ENCODE assay signal across 9 cellular contexts in the genomic region with DNA sequence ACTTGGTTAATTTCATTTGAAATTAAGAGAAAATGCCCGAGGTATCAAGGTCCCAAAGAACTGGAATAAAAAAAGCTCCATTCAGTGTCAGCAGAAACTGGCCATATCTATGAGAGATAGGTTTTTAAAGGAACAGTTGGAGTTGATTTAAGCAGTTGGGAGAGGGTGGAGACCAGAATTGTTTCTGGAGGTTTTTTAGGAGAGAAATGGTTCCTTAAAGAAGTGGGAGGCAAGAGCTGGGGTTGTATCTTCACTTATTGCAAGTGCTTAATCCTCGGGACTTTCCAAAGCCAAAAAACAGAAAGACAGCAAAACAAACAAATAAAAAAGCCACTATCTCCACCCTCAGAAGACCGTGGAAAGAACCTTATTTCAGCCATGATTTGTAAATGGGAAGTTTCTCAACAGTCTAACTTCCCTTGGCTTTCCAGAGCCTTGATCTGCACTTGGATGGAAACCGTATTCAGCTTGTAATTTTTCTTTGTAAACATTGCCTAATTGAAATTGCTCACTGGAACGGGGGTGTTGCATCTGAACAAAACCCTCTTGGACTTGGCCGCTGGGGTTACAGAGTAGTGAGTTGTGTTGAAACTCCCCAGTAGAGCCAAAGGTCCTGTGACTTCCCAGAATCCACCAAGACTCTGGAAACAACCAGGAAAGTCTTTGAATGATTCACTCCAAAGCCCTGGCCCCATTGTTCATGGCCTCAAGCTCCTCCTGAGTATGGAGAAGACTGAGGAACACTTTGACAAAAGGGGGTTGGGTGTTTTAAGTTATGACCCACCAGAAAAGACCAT.
DNase-seq lines count a peak whose midpoint lies in the region; ATAC-seq lines count a peak whose summit lies in the region.
"Had no signal": no experiment of that assay in that cellular context is flagged by ENCODE, and none has a peak within 500 bp of the region (broad histone marks: within the 10 kb centered on the region; RNA-seq: fewer than 3 reads in every experiment).

No MANE protein-coding gene starts in this region.

- H3K4me1 ChIP-seq in skeletal muscle tissue (ENCODE audit: control insufficient read depth in 3 of 3, insufficient read depth in 3 of 3, low read length in 3 of 3) = peaks cover 0 to 11% (median 3%) of the 10 kb centered on the region in 3 donors

- no peaks in the 10 kb centered on the region for H3K9me3 ChIP-seq in skeletal muscle tissue (ENCODE audit: control insufficient read depth in 3 of 3, low read length in 3 of 3)

- ATAC-seq in left cardiac atrium = peak; percentile 82 to 87

- H3K27ac ChIP-seq in adipose tissue (ENCODE audit: low read depth, low read length) (peak overlapping the region; percentile 4), skeletal muscle tissue (ENCODE audit: low read depth, low read length) (peak overlapping the region; percentile 69)

- no peak overlapping the region for H3K9ac ChIP-seq in skeletal muscle tissue (ENCODE audit: low read depth in 1 of 3, low read length in 3 of 3)

- H3K4me3 ChIP-seq in skeletal muscle tissue (ENCODE audit: low read length in 3 of 3) = no peak overlapping the region

- intact Hi-C loops in left cardiac atrium (cut with DNase I) = no loop called here

- peaks cover 0 to 2% (median 0%) of the 10 kb centered on the region in 3 donors for H3K27me3 ChIP-seq in skeletal muscle tissue (ENCODE audit: control insufficient read depth in 3 of 3, insufficient read depth in 3 of 3, low read length in 3 of 3)

- peak; percentile 13 for DNase-seq in GF-D8 (lab: John Stamatoyannopoulos, UW)
- DNase-seq in left cardiac atrium = peak; percentile 69
- DNase-seq in DMS53 (lab: John Stamatoyannopoulos, UW) = no peak
- no peak for DNase-seq in amniotic stem cell (lab: John Stamatoyannopoulos, UW)
- no peak for DNase-seq in NCI-H69 (lab: John Stamatoyannopoulos, UW)
- DNase-seq in NCI-H1694 (lab: John Stamatoyannopoulos, UW) = no peak
- DNase-seq: activated CD4-positive, alpha-beta T cell treated with anti-CD3 and anti-CD28 coated beads, Interleukin-2, amount 50 U/mL, for 4 hours had no signal

- WGBS in adipose tissue, 3 donors = 32 to 35% (median 33%) methylated on average over 6 of the region's 6 CpGs

- H3K36me3 ChIP-seq in skeletal muscle tissue (ENCODE audit: control insufficient read depth in 3 of 3, insufficient read depth in 3 of 3, low read length in 3 of 3) = no peaks in the 10 kb centered on the region

Comparison
In these comparisons a context has a peak if more than half of its experiments do, and no peak if none do; other contexts are left out.
1. DNase-seq: peak in GF-D8 (single experiment) and left cardiac atrium (single experiment); none in DMS53 (single experiment), amniotic stem cell (single experiment), NCI-H69 (single experiment) and NCI-H1694 (single experiment).